ENCODE assay signal across 23 cellular contexts in genomic region chr2:10165816-10166488, GRCh38. TPM values are rescaled to one million over a fixed set of nuclear protein-coding genes. Genes with fewer than 3 reads are reported as not detected.
A peak's percentile ranks its signal among the peaks of the same experiment; 100 is the strongest.
DNase-seq lines count a peak whose midpoint lies in the region; ATAC-seq and TF ChIP-seq lines count a peak whose summit lies in the region.
"Had no signal": no experiment of that assay in that cellular context is flagged by ENCODE, and none has a peak within 500 bp of the region (broad histone marks: within the 10 kb centered on the region; RNA-seq: fewer than 3 reads in every experiment).

No MANE protein-coding gene starts in this region.

- H4K91ac ChIP-seq in neuronal stem cell (ENCODE audit: low read depth, low read length, poor library complexity): no peak overlapping the region

- H2BK5ac ChIP-seq in neuronal stem cell (ENCODE audit: low read length): no peak overlapping the region

- H2BK15ac ChIP-seq in neuronal stem cell (ENCODE audit: low read length): no peak overlapping the region

- no peak for TF ChIP-seq CTCF in endodermal cell (conservative IDR thresholded peaks at IDR 0.05)

- H4K8ac ChIP-seq in neuronal stem cell (ENCODE audit: low read depth, low read length): no peak overlapping the region

- no peaks in the 10 kb centered on the region for H3K79me1 ChIP-seq in neuronal stem cell (ENCODE audit: low read depth, low read length)

- H3K4me3 ChIP-seq in H7 (ENCODE audit: insufficient read depth, low read depth, low read length) (no peak overlapping the region), endodermal cell (ENCODE audit: low read length) (no peak overlapping the region), neuronal stem cell (ENCODE audit: low read length in 2 of 2) (no peak overlapping the region)
- H3K4me3 ChIP-seq: GM23338, PC-9, SJSA1 had no signal

- POLR2A ChIA-PET in activated CD4-positive, alpha-beta T cell treated with anti-CD3 and anti-CD28 coated beads, Interleukin-2, amount 10 ng/mL, durations not matched to agents 7 days and 5 days (lab: Charles Lee): no interaction called here

- H2BK120ac ChIP-seq in neuronal stem cell (ENCODE audit: low read depth, low read length): no peak overlapping the region

- ATAC-seq in HG02870 (IDR thresholded peaks at IDR 0.05; ENCODE audit: unreplicated experiment): no peak
- ATAC-seq: GM23338, HepG2, Right ventricle myocardium inferior had no signal

- no peak overlapping the region for H3K27ac ChIP-seq in endodermal cell (ENCODE audit: low read depth, low read length)
- H3K27ac ChIP-seq in neuronal stem cell (replicated peaks; ENCODE audit: low read length): no peak overlapping the region
- H3K27ac ChIP-seq: PC-9, SJSA1 had no signal

- H2AFZ ChIP-seq in neuronal stem cell (ENCODE audit: low read length): no peak overlapping the region
- H2AFZ ChIP-seq: GM23338, PC-9 had no signal

- H3K9me3 ChIP-seq in endodermal cell (ENCODE audit: control insufficient read depth, low read length) (no peaks in the 10 kb centered on the region), neuronal stem cell (replicated peaks in 1 of 2; ENCODE audit: control insufficient read depth in 2 of 2, insufficient read depth in 1 of 2, low read depth in 1 of 2, low read length in 2 of 2) (no peaks in the 10 kb centered on the region)
- H3K9me3 ChIP-seq: SJSA1 had no signal

- no peak overlapping the region for H3K14ac ChIP-seq in neuronal stem cell (ENCODE audit: low read length)

- H3K23ac ChIP-seq in neuronal stem cell (ENCODE audit: low read depth, low read length, poor library complexity): peak overlapping the region; percentile 17

- H3K27me3 Mint-ChIP-seq in activated CD4-positive, alpha-beta T cell treated with anti-CD3 and anti-CD28 coated beads, Interleukin-2, amount 10 ng/mL, durations not matched to agents 7 days and 5 days: no peaks in the 10 kb centered on the region
- no peaks in the 10 kb centered on the region for H3K27me3 Mint-ChIP-seq in endodermal cell (ENCODE audit: insufficient read depth)
- H3K27me3 Mint-ChIP-seq: CD4-positive, CD25-positive, alpha-beta regulatory T cell had no signal

- CTCF ChIA-PET in activated CD4-positive, alpha-beta T cell treated with anti-CD3 and anti-CD28 coated beads, Interleukin-2, amount 10 ng/mL, durations not matched to agents 7 days and 5 days (lab: Charles Lee): interaction anchor here (0.9 kb wide), 1 partner anchor 9 kb away, joined by 3 read pairs; no protein-coding TSS in a partner anchor

- no peak overlapping the region for H3K4ac ChIP-seq in neuronal stem cell (ENCODE audit: low read length)

- H2AK5ac ChIP-seq in neuronal stem cell (ENCODE audit: low read depth, low read length): no peak overlapping the region

- peaks cover 13% of the 10 kb centered on the region for H3K4me1 Mint-ChIP-seq in activated CD4-positive, alpha-beta T cell treated with anti-CD3 and anti-CD28 coated beads, Interleukin-2, amount 10 ng/mL, durations not matched to agents 7 days and 5 days
- no peaks in the 10 kb centered on the region for H3K4me1 Mint-ChIP-seq in endodermal cell
- H3K4me1 Mint-ChIP-seq: GM23338 had no signal

- H3K36me3 ChIP-seq in H7 (replicated peaks; ENCODE audit: control insufficient read depth, insufficient read depth, low read length) (no peaks in the 10 kb centered on the region; the same call in 1 of the 2 replicates), endodermal cell (ENCODE audit: control insufficient read depth, insufficient read depth, low read length) (no peaks in the 10 kb centered on the region), neuronal stem cell (replicated peaks in 1 of 2; ENCODE audit: control insufficient read depth in 2 of 2, insufficient read depth in 2 of 2, low read length in 2 of 2) (peaks cover 8 to 33% of the 10 kb centered on the region in 2 donors)

- H3K27me3 ChIP-seq in H7 (ENCODE audit: control insufficient read depth, insufficient read depth, low read length): no peaks in the 10 kb centered on the region
- H3K27me3 ChIP-seq in endodermal cell (ENCODE audit: control insufficient read depth, insufficient read depth, low read length, poor library complexity, severe bottlenecking): no peaks in the 10 kb centered on the region
- no peaks in the 10 kb centered on the region for H3K27me3 ChIP-seq in neuronal stem cell (ENCODE audit: control insufficient read depth in 3 of 3, insufficient read depth in 3 of 3, low read depth in 1 of 3, low read length in 3 of 3)
- H3K27me3 ChIP-seq: SJSA1 had no signal

- no peak overlapping the region for H2BK12ac ChIP-seq in neuronal stem cell (ENCODE audit: low read length)

- no peaks in the 10 kb centered on the region for H3K9me3 Mint-ChIP-seq in activated CD4-positive, alpha-beta T cell treated with anti-CD3 and anti-CD28 coated beads, Interleukin-2, amount 10 ng/mL, durations not matched to agents 7 days and 5 days
- H3K9me3 Mint-ChIP-seq in endodermal cell: no peaks in the 10 kb centered on the region
- H3K9me3 Mint-ChIP-seq: CD4-positive, CD25-positive, alpha-beta regulatory T cell; GM23338 had no signal

- WGBS in endodermal cell (ENCODE audit: insufficient coverage in 1 of 2, insufficient read length in 1 of 2), 2 experiments: 87 to 88% methylated on average over 12 to 21 of the region's 21 CpGs
- no CpG with 5 or more reads among the region's 21 CpGs for WGBS in neuronal stem cell (ENCODE audit: extremely low coverage in 2 of 2, insufficient read length in 2 of 2, insufficient replicate concordance in 1 of 2), 2 donors

- peak overlapping the region; percentile 20 for H3K27ac Mint-ChIP-seq in activated CD4-positive, alpha-beta T cell treated with anti-CD3 and anti-CD28 coated beads, Interleukin-2, amount 10 ng/mL, durations not matched to agents 7 days and 5 days
- H3K27ac Mint-ChIP-seq in endodermal cell: no peak overlapping the region
- H3K27ac Mint-ChIP-seq: CD4-positive, CD25-positive, alpha-beta regulatory T cell; GM23338 had no signal

- H3K36me3 Mint-ChIP-seq in activated CD4-positive, alpha-beta T cell treated with anti-CD3 and anti-CD28 coated beads, Interleukin-2, amount 10 ng/mL, durations not matched to agents 7 days and 5 days (ENCODE audit: low read depth): peaks cover 25% of the 10 kb centered on the region
- H3K36me3 Mint-ChIP-seq in endodermal cell (ENCODE audit: low read depth): peaks cover 3% of the 10 kb centered on the region
- H3K36me3 Mint-ChIP-seq: CD4-positive, CD25-positive, alpha-beta regulatory T cell had no signal

- no peak overlapping the region for H3K18ac ChIP-seq in neuronal stem cell (ENCODE audit: low read length)

- no peak overlapping the region for H3K4me2 ChIP-seq in neuronal stem cell (ENCODE audit: insufficient read depth, low read length, poor library complexity, severe bottlenecking)
- H3K4me2 ChIP-seq: GM23338, PC-9 had no signal

- H3K4me1 ChIP-seq in endodermal cell (ENCODE audit: control insufficient read depth, insufficient read depth, low read length): peaks cover 4% of the 10 kb centered on the region
- peaks cover 10 to 21% of the 10 kb centered on the region in 2 donors for H3K4me1 ChIP-seq in neuronal stem cell (ENCODE audit: control insufficient read depth in 2 of 2, insufficient read depth in 1 of 2, low read depth in 1 of 2, low read length in 2 of 2)

- H3K9ac ChIP-seq in endodermal cell (ENCODE audit: extremely low read depth, low read length, poor library complexity, severe bottlenecking): no peak overlapping the region
- peak overlapping the region; percentile 61 for H3K9ac ChIP-seq in neuronal stem cell (ENCODE audit: low read depth, low read length, poor library complexity)

- no peak overlapping the region for H3K4me3 Mint-ChIP-seq in activated CD4-positive, alpha-beta T cell treated with anti-CD3 and anti-CD28 coated beads, Interleukin-2, amount 10 ng/mL, durations not matched to agents 7 days and 5 days
- H3K4me3 Mint-ChIP-seq in endodermal cell: no peak overlapping the region
- H3K4me3 Mint-ChIP-seq: CD4-positive, CD25-positive, alpha-beta regulatory T cell; GM23338 had no signal

- no peak for DNase-seq in activated CD4-positive, alpha-beta T cell treated with anti-CD3 and anti-CD28 coated beads, Interleukin-2, amount 10 ng/mL, durations not matched to agents 7 days and 5 days
- no peak for DNase-seq in activated CD4-positive, alpha-beta T cell treated with anti-CD3 and anti-CD28 coated beads for 1 hour
- peak; percentile 42 for DNase-seq in H7
- DNase-seq in endodermal cell: peak; percentile 32
- DNase-seq in neuronal stem cell (ENCODE audit: low spot score): no peak
- no peak for DNase-seq in NCI-H2171 treated with DMSO at 0.1 percent for 48 hours (lab: John Stamatoyannopoulos, UW)
- no peak for DNase-seq in NCI-H345 treated with DMSO at 0.1 percent for 48 hours (lab: John Stamatoyannopoulos, UW; ENCODE audit: unreplicated experiment)
- DNase-seq: CD4-positive, CD25-positive, alpha-beta regulatory T cell; HCEC 1CT; Kasumi-1; NCI-H1092 treated with DMSO at 0.1 percent for 48 hours; NCI-H1436; NCI-H2081 treated with DMSO at 0.1 percent for 48 hours; NCI-H446; NCI-H526; NCI-H82; NK-92 treated with Interleukin-12 subunit alpha and Interleukin-12 subunit beta, amount 100 ng/mL, for 24 hours; PC-9 had no signal

RNA-seq across cellular contexts. Expression of gene RRM2, which starts 43.4 kb away (rescaled TPM):
- total RNA-seq in activated CD4-positive, alpha-beta T cell treated with anti-CD3 and anti-CD28 coated beads, Interleukin-2, amount 10 ng/mL, durations not matched to agents 7 days and 5 days: 100 to 1,000 TPM; 496 to 540 TPM
- 56.7 and 71.9 TPM in 2 replicates for total RNA-seq in H7 (2014; rRNA removed; shearing (Covaris generic))
- 100 to 1,000 TPM; 142 to 157 TPM for total RNA-seq in endodermal cell
- polyA plus RNA-seq in endodermal cell (2013, experiment 1 of 2): 152 TPM
- polyA plus RNA-seq in endodermal cell (2013, experiment 2 of 2): 130 TPM
- 66.4 TPM for polyA plus RNA-seq in neuronal stem cell (2013, experiment 1 of 2)
- polyA plus RNA-seq in neuronal stem cell (2013, experiment 2 of 2): 69.3 TPM

Comparison
In these comparisons a context has a peak if more than half of its experiments do, and no peak if none do; other contexts are left out.
1. DNase-seq: peak in H7 (single experiment) and endodermal cell (single experiment); none in activated CD4-positive, alpha-beta T cell treated with anti-CD3 and anti-CD28 coated beads, Interleukin-2, amount 10 ng/mL, durations not matched to agents 7 days and 5 days (single experiment), activated CD4-positive, alpha-beta T cell treated with anti-CD3 and anti-CD28 coated beads for 1 hour (single experiment), neuronal stem cell (single experiment), NCI-H2171 treated with DMSO at 0.1 percent for 48 hours (single experiment) and NCI-H345 treated with DMSO at 0.1 percent for 48 hours (single experiment).